Comparison of ENCODE assay signal across 1 cellular context in the genomic region with DNA sequence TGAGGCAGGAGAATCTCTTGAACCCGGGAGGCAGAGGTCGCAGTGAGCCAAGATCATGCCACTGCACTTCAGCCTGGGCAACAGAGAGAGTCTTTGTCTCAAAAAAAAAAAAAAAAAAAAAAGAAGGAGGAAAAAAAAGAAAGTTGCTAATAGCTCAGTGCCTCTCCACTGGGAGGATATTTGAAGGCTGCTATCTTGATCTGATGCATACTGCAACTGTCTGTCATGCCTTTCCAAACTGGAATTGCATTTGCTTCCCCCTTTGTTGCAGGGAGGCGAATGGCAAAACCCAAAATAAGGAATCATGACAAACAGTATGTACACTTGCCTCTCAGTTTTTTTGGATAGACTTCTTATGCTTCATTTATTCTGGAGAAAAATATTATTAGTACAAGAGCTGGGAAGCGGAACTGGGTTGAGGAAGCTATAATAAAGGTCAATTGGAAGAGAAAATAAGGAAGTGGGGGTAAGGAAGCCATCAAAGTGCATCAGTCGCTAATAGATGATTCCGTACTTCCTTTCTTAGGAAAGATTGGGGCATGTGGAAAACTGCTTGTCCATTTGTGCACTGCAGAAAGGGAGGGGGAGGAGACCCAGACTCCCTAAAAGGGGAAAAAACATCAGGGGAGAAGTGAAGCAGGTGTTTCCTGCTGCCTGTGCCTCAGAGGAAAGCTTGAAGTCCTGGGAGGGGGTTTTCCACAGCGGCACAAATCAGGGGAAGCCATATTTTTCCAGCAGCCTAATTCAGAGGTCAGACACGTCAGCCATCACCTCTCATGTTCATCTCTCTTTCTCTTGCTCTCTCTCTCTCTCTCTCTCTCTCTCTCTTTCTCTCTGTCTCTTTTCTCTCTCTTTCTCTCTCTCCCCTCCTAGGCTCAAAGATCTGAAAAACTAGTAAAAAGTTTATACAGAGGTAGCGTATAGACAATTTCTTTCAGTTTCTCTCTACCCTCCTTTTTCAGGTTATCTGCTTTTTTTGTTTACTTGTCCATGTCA.
TF ChIP-seq lines count a peak whose summit lies in the region.

No MANE protein-coding gene starts in this region.

TF ChIP-seq in HepG2, 621 proteins besides CTCF, POLR2A, EP300 and RAD21 (continued from another document):
- TF ChIP-seq, protein P1, sequence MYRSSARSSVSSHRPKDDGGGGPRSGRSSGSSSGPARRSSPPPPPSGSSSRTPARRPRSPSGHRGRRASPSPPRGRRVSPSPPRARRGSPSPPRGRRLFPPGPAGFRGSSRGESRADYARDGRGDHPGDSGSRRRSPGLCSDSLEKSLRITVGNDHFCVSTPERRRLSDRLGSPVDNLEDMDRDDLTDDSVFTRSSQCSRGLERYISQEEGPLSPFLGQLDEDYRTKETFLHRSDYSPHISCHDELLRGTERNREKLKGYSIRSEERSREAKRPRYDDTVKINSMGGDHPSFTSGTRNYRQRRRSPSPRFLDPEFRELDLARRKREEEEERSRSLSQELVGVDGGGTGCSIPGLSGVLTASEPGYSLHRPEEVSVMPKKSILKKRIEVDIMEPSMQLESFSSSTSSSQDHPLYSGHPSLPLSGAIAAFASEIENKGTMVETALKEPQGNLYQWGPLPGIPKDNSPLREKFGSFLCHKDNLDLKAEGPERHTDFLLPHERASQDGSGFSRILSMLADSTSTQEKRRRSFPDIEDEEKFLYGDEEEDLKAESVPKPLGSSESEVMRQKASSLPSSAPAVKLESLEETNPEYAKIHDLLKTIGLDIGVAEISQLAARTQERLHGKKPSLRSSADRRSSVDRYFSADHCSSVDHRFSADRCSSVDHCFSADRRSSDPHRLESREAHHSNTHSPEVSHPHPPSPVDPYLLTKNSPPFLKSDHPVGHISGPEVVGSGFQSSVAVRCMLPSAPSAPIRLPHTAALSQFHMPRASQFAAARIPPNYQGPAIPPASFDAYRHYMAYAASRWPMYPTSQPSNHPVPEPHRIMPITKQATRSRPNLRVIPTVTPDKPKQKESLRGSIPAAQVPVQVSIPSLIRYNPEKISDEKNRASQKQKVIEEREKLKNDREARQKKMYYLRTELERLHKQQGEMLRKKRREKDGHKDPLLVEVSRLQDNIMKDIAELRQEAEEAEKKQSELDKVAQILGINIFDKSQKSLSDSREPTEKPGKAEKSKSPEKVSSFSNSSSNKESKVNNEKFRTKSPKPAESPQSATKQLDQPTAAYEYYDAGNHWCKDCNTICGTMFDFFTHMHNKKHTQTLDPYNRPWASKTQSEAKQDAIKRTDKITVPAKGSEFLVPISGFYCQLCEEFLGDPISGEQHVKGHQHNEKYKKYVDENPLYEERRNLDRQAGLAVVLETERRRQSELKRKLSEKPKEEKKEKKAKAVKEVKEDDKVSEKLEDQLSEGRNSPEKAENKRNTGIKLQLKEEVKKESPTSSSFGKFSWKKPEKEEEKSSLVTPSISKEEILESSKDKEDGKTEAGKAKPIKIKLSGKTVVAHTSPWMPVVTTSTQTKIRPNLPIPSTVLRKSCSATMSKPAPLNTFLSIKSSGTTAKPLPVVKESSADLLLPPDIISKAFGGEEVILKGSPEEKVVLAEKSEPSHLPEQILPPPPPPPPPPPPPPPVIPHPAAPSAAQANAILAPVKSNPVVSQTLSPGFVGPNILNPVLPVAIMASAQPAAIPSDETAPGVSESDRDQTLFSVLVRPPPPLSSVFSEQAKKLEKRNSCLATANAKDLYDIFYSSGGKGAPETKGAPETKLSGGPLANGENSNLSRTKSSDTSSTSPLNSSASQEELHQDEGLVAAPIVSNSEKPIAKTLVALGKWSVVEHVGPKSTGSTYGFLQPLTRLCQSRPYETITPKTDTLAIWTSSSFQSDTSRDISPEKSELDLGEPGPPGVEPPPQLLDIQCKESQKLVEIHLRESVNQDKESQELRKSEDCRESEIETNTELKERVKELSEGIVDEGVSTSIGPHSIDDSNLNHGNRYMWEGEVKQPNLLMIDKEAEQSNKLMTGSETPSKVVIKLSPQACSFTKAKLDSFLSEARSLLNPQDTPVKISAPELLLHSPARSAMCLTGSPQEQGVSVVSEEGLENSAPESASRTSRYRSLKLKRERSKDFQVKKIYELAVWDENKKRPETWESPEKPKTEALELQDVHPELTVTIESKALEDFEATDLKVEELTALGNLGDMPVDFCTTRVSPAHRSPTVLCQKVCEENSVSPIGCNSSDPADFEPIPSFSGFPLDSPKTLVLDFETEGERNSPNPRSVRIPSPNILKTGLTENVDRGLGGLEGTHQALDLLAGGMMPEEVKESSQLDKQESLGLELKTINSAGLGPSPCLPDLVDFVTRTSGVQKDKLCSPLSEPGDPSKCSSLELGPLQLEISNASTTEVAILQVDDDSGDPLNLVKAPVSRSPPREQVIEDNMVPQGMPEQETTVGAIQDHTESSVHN (CRISPR knock-in tag; IDR thresholded peaks at IDR 0.05), result no peak
- TF ChIP-seq NCOA5 (CRISPR knock-in tag; IDR thresholded peaks at IDR 0.05), result no peak
- TF ChIP-seq GABPB1 (CRISPR knock-in tag; IDR thresholded peaks at IDR 0.05), result no peak
- TF ChIP-seq, protein P2, sequence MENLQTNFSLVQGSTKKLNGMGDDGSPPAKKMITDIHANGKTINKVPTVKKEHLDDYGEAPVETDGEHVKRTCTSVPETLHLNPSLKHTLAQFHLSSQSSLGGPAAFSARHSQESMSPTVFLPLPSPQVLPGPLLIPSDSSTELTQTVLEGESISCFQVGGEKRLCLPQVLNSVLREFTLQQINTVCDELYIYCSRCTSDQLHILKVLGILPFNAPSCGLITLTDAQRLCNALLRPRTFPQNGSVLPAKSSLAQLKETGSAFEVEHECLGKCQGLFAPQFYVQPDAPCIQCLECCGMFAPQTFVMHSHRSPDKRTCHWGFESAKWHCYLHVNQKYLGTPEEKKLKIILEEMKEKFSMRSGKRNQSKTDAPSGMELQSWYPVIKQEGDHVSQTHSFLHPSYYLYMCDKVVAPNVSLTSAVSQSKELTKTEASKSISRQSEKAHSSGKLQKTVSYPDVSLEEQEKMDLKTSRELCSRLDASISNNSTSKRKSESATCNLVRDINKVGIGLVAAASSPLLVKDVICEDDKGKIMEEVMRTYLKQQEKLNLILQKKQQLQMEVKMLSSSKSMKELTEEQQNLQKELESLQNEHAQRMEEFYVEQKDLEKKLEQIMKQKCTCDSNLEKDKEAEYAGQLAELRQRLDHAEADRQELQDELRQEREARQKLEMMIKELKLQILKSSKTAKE (CRISPR knock-in tag; IDR thresholded peaks at IDR 0.05; ENCODE audit: borderline replicate concordance), result no peak
- TF ChIP-seq MTF2 (CRISPR knock-in tag; IDR thresholded peaks at IDR 0.05; ENCODE audit: borderline replicate concordance), result no peak
- no peak for TF ChIP-seq RARA (CRISPR knock-in tag; IDR thresholded peaks at IDR 0.05)
- no peak for TF ChIP-seq ZFP62 (CRISPR knock-in tag; IDR thresholded peaks at IDR 0.05)
- no peak for TF ChIP-seq ZNF790 (CRISPR knock-in tag; IDR thresholded peaks at IDR 0.05; ENCODE audit: borderline replicate concordance)
- TF ChIP-seq ZNF75D (CRISPR knock-in tag; IDR thresholded peaks at IDR 0.05; ENCODE audit: borderline replicate concordance), result no peak
- no peak for TF ChIP-seq NFKB2 (CRISPR knock-in tag; IDR thresholded peaks at IDR 0.05; ENCODE audit: borderline replicate concordance)
